8 cellular contexts compared by ENCODE assay signal in genomic region chr11:62573006-62573591, GRCh38. TPM values are rescaled to one million over a fixed set of nuclear protein-coding genes. Genes with fewer than 3 reads are reported as not detected.
A peak's percentile ranks its signal among the peaks of the same experiment; 100 is the strongest.
DNase-seq lines count a peak whose midpoint lies in the region; ATAC-seq and TF ChIP-seq lines count a peak whose summit lies in the region.

No MANE protein-coding gene starts in this region.

- ATAC-seq in WTC11: no peak

- H3K4me2 ChIP-seq in osteoblast (ENCODE audit: insufficient read depth, low read length): peak overlapping the region; percentile 90

- peak overlapping the region; percentile 95 to 99 for H3K4me3 Mint-ChIP-seq in CD14-positive monocyte
- peak overlapping the region; percentile 98 for H3K4me3 Mint-ChIP-seq in HFFc6
- H3K4me3 Mint-ChIP-seq in WTC11: peak overlapping the region; percentile 99

- H3K4me3 ChIP-seq in osteoblast (ENCODE audit: insufficient read depth, low read length): peak overlapping the region; percentile 93

- peak overlapping the region; percentile 61 for H2AFZ ChIP-seq in osteoblast (ENCODE audit: low read length)

- H3K27me3 Mint-ChIP-seq in CD14-positive monocyte (ENCODE audit: low read depth in 3 of 3) (peaks cover 0 to 2% (median 0%) of the 10 kb centered on the region in 3 donors), HFFc6 (ENCODE audit: insufficient read depth) (peaks cover 4% of the 10 kb centered on the region), WTC11 (ENCODE audit: low read depth) (no peaks in the 10 kb centered on the region)

- H3K4me1 Mint-ChIP-seq in CD14-positive monocyte (peaks cover 44% of the 10 kb centered on the region), HFFc6 (ENCODE audit: low read depth) (peaks cover 64% of the 10 kb centered on the region), WTC11 (peaks cover 37% of the 10 kb centered on the region)

- H4K20me1 ChIP-seq in osteoblast (ENCODE audit: insufficient read depth, low read length): peaks cover 30% of the 10 kb centered on the region

- H3K27ac ChIP-seq in osteoblast (ENCODE audit: low read depth, low read length): peak overlapping the region; percentile 78

- H3K36me3 ChIP-seq in osteoblast (ENCODE audit: insufficient read depth, low read length): peaks cover 52% of the 10 kb centered on the region

- TF ChIP-seq CTCF in CD14-positive monocyte (IDR thresholded peaks at IDR 0.05) (no peak), HFFc6 (IDR thresholded peaks at IDR 0.05) (no peak), WTC11 (IDR thresholded peaks at IDR 0.05) (no peak), osteoblast (IDR thresholded peaks at IDR 0.05; ENCODE audit: extremely low read depth, low read depth, low read length) (no peak)

- peak overlapping the region; percentile 90 to 96 (median 94) for H3K27ac Mint-ChIP-seq in CD14-positive monocyte
- H3K27ac Mint-ChIP-seq in HFFc6: peak overlapping the region; percentile 96
- peak overlapping the region; percentile 96 for H3K27ac Mint-ChIP-seq in WTC11

- CTCF ChIA-PET in WTC11 (lab: Charles Lee): interaction anchor here (0.9 to 2.1 kb wide), 17 partner anchors 13 to 235 kb away, joined by 3 to 33 read pairs (median 6); partner anchors contain the start of genes AHNAK, B3GAT3, HNRNPUL2 and MTA2

- peaks cover 76% of the 10 kb centered on the region for H3K79me2 ChIP-seq in osteoblast (ENCODE audit: insufficient read depth, low read length)

- intact Hi-C loops in CD14-positive monocyte (cut with micrococcal nuclease): no loop called here

- H3K9me3 Mint-ChIP-seq in CD14-positive monocyte (peaks cover 0 to 2% (median 0%) of the 10 kb centered on the region in 7 donors), HFFc6 (no peaks in the 10 kb centered on the region), WTC11 (no peaks in the 10 kb centered on the region)

- H3K27me3 ChIP-seq in osteoblast (ENCODE audit: insufficient read depth, low read length): no peaks in the 10 kb centered on the region

- DNase-seq in CD14-positive monocyte (ENCODE audit: low spot score) (no peak), HFFc6 (no peak), WTC11 (ENCODE audit: low spot score) (no peak), fibroblast of peridontal ligament (ENCODE audit: extremely low read depth) (peak; percentile 22), osteoblast (ENCODE audit: insufficient read length, low spot score, missing footprints) (peak; percentile 71), NCI-H2196 (lab: John Stamatoyannopoulos, UW; ENCODE audit: unreplicated experiment) (no peak), T-helper 9 cell (no peak), SKM-1 (lab: John Stamatoyannopoulos, UW; ENCODE audit: unreplicated experiment) (no peak)

- H3K36me3 Mint-ChIP-seq in CD14-positive monocyte (peaks cover 51 to 70% of the 10 kb centered on the region in 2 donors), HFFc6 (ENCODE audit: low read depth) (peaks cover 49% of the 10 kb centered on the region), WTC11 (peaks cover 69% of the 10 kb centered on the region)

- POLR2A ChIA-PET in WTC11 (lab: Charles Lee): interaction anchor here (1.0 to 3.2 kb wide), 14 partner anchors 9 to 268 kb away, joined by 3 to 44 read pairs (median 6); partner anchors contain the start of genes B3GAT3, C11orf98, CSKMT and GNG3

- no peaks in the 10 kb centered on the region for H3K9me3 ChIP-seq in osteoblast (ENCODE audit: low read depth, low read length)

- peaks cover 30% of the 10 kb centered on the region for H3K4me1 ChIP-seq in osteoblast (ENCODE audit: insufficient read depth, low read length)

TF ChIP-seq in WTC11, 78 proteins besides CTCF, POLR2A, EP300 and RAD21:
- TF ChIP-seq TEAD1 (CRISPR knock-in tag; IDR thresholded peaks at IDR 0.05) (0 out of 2 replicates have a peak, but pooled peaks have one; percentile 8), CBFB (CRISPR knock-in tag; IDR thresholded peaks at IDR 0.05; ENCODE audit: low read depth) (no peak)

RNA-seq across cellular contexts. Expression of gene EEF1G, which starts 0.6 kb away (rescaled TPM):
- polyA plus RNA-seq in CD14-positive monocyte: 100 to 1,000 TPM; 490 to 491 TPM
- total RNA-seq in HFFc6 (2021; fragmentation: NEBNext Ultra II Directional; extraction: Animal tissue kit (Norgen Biotek cat#: 25700)): 1,000 to 10,000 TPM; 1,302 to 1,474 (median 1,327) TPM
- total RNA-seq in WTC11 (2021) (1,667 to 1,857 TPM (median 1,846 TPM) in 3 replicates), osteoblast (1,004 and 1,049 TPM in 2 replicates)

RNA-seq across cellular contexts. Expression of gene TUT1, which starts 18.2 kb away (rescaled TPM):
- polyA plus RNA-seq in CD14-positive monocyte: 1 to 10 TPM; 1.8 to 2.1 TPM
- total RNA-seq in HFFc6 (2021; fragmentation: NEBNext Ultra II Directional; extraction: Animal tissue kit (Norgen Biotek cat#: 25700)): 10 to 100 TPM; 14.6 to 18.0 (median 16.9) TPM
- total RNA-seq in WTC11 (2021): 35.3 to 40.0 TPM (median 37.3 TPM) in 3 replicates
- 6.5 and 7.6 TPM in 2 replicates for total RNA-seq in osteoblast

RNA-seq across cellular contexts. Expression of gene AHNAK, which starts 26.5 kb away (rescaled TPM):
- 100 to 1,000 TPM in 1 of 2 donors, 10 to 100 TPM in 1; 80.0 to 103 TPM for polyA plus RNA-seq in CD14-positive monocyte
- 100 to 1,000 TPM; 426 to 589 (median 452) TPM for total RNA-seq in HFFc6 (2021; fragmentation: NEBNext Ultra II Directional; extraction: Animal tissue kit (Norgen Biotek cat#: 25700))
- total RNA-seq in WTC11 (2021) (10.9 to 21.0 TPM (median 11.5 TPM) in 3 replicates), osteoblast (646 and 720 TPM in 2 replicates)

RNA-seq across cellular contexts. Expression of gene MTA2, which starts 28.6 kb away (rescaled TPM):
- polyA plus RNA-seq in CD14-positive monocyte: 10 to 100 TPM; 14.0 to 17.6 TPM
- 100 to 1,000 TPM in 2 of 6 experiments, 10 to 100 TPM in 4; 89.6 to 106 (median 95.8) TPM for total RNA-seq in HFFc6 (2021; fragmentation: NEBNext Ultra II Directional; extraction: Animal tissue kit (Norgen Biotek cat#: 25700))
- 101 to 115 TPM (median 103 TPM) in 3 replicates for total RNA-seq in WTC11 (2021)
- total RNA-seq in osteoblast: 102 and 105 TPM in 2 replicates

RNA-seq across cellular contexts. Expression of gene EML3, which starts 39.5 kb away (rescaled TPM):
- polyA plus RNA-seq in CD14-positive monocyte: 10 to 100 TPM in 1 of 2 donors, 1 to 10 TPM in 1; 7.2 to 10.6 TPM
- total RNA-seq in HFFc6 (2021; fragmentation: NEBNext Ultra II Directional; extraction: Animal tissue kit (Norgen Biotek cat#: 25700)): 10 to 100 TPM; 32.5 to 39.6 (median 36.4) TPM
- total RNA-seq in WTC11 (2021): 45.5 to 54.7 TPM (median 51.1 TPM) in 3 replicates
- 26.4 and 29.5 TPM in 2 replicates for total RNA-seq in osteoblast

Comparison
In these comparisons a context has a peak if more than half of its experiments do, and no peak if none do; other contexts are left out.
1. DNase-seq: peak in fibroblast of peridontal ligament (single experiment) and osteoblast (single experiment); none in CD14-positive monocyte (single experiment), HFFc6 (single experiment), WTC11 (single experiment), NCI-H2196 (single experiment), T-helper 9 cell (single experiment) and SKM-1 (single experiment).
2. RNA of gene AHNAK, which starts 26.5 kb away (total RNA-seq): 646 to 720 TPM in osteoblast and 426 to 589 TPM in HFFc6; 10.9 to 21.0 TPM in WTC11; every median in the first group is over 10 times any median in the second.
3. Peak in every context shown above with its lines, with median percentiles within 50 percentile points of each other: H3K27ac Mint-ChIP-seq and H3K4me3 Mint-ChIP-seq.